In genomic region chrX:48632207-48632606, GRCh38 we compare ENCODE assay signal across 19 cellular contexts.
"Had no signal": no experiment of that assay in that cellular context is flagged by ENCODE, and none has a peak within 500 bp of the region (broad histone marks: within the 10 kb centered on the region; RNA-seq: fewer than 3 reads in every experiment).

No MANE protein-coding gene starts in this region.

- H3K4me3 ChIP-seq: adrenal gland, breast epithelium, gastrocnemius medialis, mucosa of descending colon, neural progenitor cell, psoas muscle had no signal

- H3K4me1 ChIP-seq: adrenal gland, breast epithelium, gastrocnemius medialis, neural progenitor cell, psoas muscle had no signal

- H2AFZ ChIP-seq: neural progenitor cell had no signal

- H3K27me3 ChIP-seq: adrenal gland, gastrocnemius medialis, neural progenitor cell, suprapubic skin had no signal

- DNase-seq: activated CD4-positive, alpha-beta T cell treated with anti-CD3 and anti-CD28 coated beads for 4 hours; activated CD8-positive, alpha-beta memory T cell treated with anti-CD3 and anti-CD28 coated beads, Interleukin-2, amount 50 U/mL, for 48 hours; activated gamma-delta T cell treated with Interleukin-2 at 50 U/mL for 16 hours; activated T-cell treated with anti-CD3 and anti-CD28 coated beads, Interleukin-2, amount 50 U/mL, for 72 hours; adrenal gland; effector CD8-positive, alpha-beta T cell; gastrocnemius medialis; kidney glomerular epithelial cell; mesenchymal stem cell; naive B cell; psoas muscle; small intestine; stimulated activated CD4-positive, alpha-beta T cell treated with anti-CD3 and anti-CD28 coated beads, Interleukin-15, amount 100 ng/mL, for 24 hours; stimulated activated CD4-positive, alpha-beta T cell treated with anti-CD3 and anti-CD28 coated beads, Interleukin-2, amount 100 ng/mL, for 48 hours; stimulated activated naive CD8-positive, alpha-beta T cell treated with anti-CD3 and anti-CD28 coated beads, Interleukin-15, amount 100 ng/mL, for 72 hours had no signal

- H3K27ac ChIP-seq: adrenal gland, breast epithelium, gastrocnemius medialis, neural progenitor cell, psoas muscle, suprapubic skin had no signal

- H3K9me3 ChIP-seq: adrenal gland, breast epithelium, gastrocnemius medialis, mucosa of descending colon, psoas muscle, suprapubic skin had no signal

- H3K9ac ChIP-seq: neural progenitor cell had no signal

- H3K36me3 ChIP-seq: adrenal gland, breast epithelium, gastrocnemius medialis, neural progenitor cell, suprapubic skin had no signal
